Comparison of ENCODE assay signal across 21 cellular contexts in the genomic region with DNA sequence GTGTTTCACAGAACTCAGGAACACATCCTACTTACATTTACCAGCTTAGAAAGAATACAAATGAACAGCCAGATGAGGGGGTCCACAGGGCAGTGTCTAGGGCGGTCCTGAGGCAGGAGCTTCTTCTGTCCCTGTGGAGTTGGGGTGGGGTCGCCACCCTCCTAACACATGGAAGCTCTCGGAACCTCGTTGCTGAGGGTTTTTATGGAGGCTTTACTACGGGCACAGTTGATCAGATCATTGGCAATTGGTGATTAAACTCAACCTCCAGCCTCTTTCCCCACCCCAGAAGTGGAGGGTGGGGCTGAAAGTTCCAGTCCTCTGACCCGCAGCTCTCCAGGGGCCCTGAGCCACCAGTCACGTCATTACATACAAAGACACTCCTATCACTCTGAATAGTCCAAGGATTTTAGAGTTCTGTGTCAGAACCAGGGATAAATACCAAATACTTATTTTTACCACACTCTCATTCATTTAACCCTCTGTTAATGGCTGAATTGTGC.
"Had no signal": no experiment of that assay in that cellular context is flagged by ENCODE, and none has a peak within 500 bp of the region (broad histone marks: within the 10 kb centered on the region; RNA-seq: fewer than 3 reads in every experiment).

No MANE protein-coding gene starts in this region.

- H3K4me1 Mint-ChIP-seq: activated CD4-positive, alpha-beta T cell treated with anti-CD3 and anti-CD28 coated beads, Interleukin-2, amount 10 ng/mL, durations not matched to agents 7 days and 5 days; activated naive CD8-positive, alpha-beta T cell treated with anti-CD3 and anti-CD28 coated beads for 36 hours; stimulated activated naive CD8-positive, alpha-beta T cell treated with anti-CD3 and anti-CD28 coated beads, Interleukin-15, amount 100 ng/mL, for 72 hours had no signal

- H3K36me3 Mint-ChIP-seq: activated naive CD8-positive, alpha-beta T cell treated with anti-CD3 and anti-CD28 coated beads for 36 hours; naive thymus-derived CD4-positive, alpha-beta T cell had no signal

- H3K9me3 Mint-ChIP-seq: activated CD4-positive, alpha-beta T cell treated with anti-CD3 and anti-CD28 coated beads, Interleukin-2, amount 10 ng/mL, durations not matched to agents 7 days and 5 days; activated T-cell treated with anti-CD3 and anti-CD28 coated beads, Interleukin-2, amount 50 U/mL, for 4 hours; stimulated activated naive CD8-positive, alpha-beta T cell treated with anti-CD3 and anti-CD28 coated beads, Interleukin-15, amount 100 ng/mL, for 72 hours; T-helper 2 cell treated with Interferon-gamma antibody and Interleukin-4, amounts not matched to agents 5 μg/mL and 100 μg/mL, for 36 hours had no signal

- H3K27me3 Mint-ChIP-seq: activated CD4-positive, alpha-beta T cell treated with anti-CD3 and anti-CD28 coated beads, Interleukin-2, amount 10 ng/mL, durations not matched to agents 7 days and 5 days; activated naive CD8-positive, alpha-beta T cell treated with anti-CD3 and anti-CD28 coated beads for 36 hours had no signal

- H3K4me3 ChIP-seq: body of pancreas, coronary artery, gastroesophageal sphincter, heart right ventricle, mucosa of descending colon, psoas muscle, right lobe of liver, spleen had no signal

- H3K36me3 ChIP-seq: gastroesophageal sphincter, heart right ventricle, right lobe of liver, spleen had no signal

- H3K27ac Mint-ChIP-seq: activated CD4-positive, alpha-beta T cell treated with anti-CD3 and anti-CD28 coated beads, Interleukin-2, amount 10 ng/mL, durations not matched to agents 7 days and 5 days; activated naive CD8-positive, alpha-beta T cell treated with anti-CD3 and anti-CD28 coated beads for 36 hours; T-helper 2 cell treated with Interferon-gamma antibody and Interleukin-4, amounts not matched to agents 5 μg/mL and 100 μg/mL, for 36 hours had no signal

- DNase-seq: activated CD4-positive, alpha-beta T cell treated with anti-CD3 and anti-CD28 coated beads, Interleukin-2, amount 10 ng/mL, durations not matched to agents 7 days and 5 days; activated CD4-positive, CD25-positive, alpha-beta regulatory T cell; activated gamma-delta T cell treated with Interleukin-2 at 50 U/mL for 16 hours; activated naive CD8-positive, alpha-beta T cell treated with anti-CD3 and anti-CD28 coated beads for 36 hours; activated T-cell treated with anti-CD3 and anti-CD28 coated beads, Interleukin-2, amount 50 U/mL, for 4 hours; amygdala; body of pancreas; central memory CD4-positive, alpha-beta T cell; effector CD4-positive, alpha-beta T cell; heart right ventricle; left colon; mucosa of descending colon; occipital lobe; psoas muscle; right lobe of liver had no signal

- H3K4me3 Mint-ChIP-seq: activated CD4-positive, alpha-beta T cell treated with anti-CD3 and anti-CD28 coated beads, Interleukin-2, amount 10 ng/mL, durations not matched to agents 7 days and 5 days; activated naive CD8-positive, alpha-beta T cell treated with anti-CD3 and anti-CD28 coated beads for 36 hours; activated T-cell treated with anti-CD3 and anti-CD28 coated beads, Interleukin-2, amount 50 U/mL, for 4 hours; naive thymus-derived CD4-positive, alpha-beta T cell; stimulated activated naive CD8-positive, alpha-beta T cell treated with anti-CD3 and anti-CD28 coated beads, Interleukin-15, amount 100 ng/mL, for 72 hours; T-helper 2 cell treated with Interferon-gamma antibody and Interleukin-4, amounts not matched to agents 5 μg/mL and 100 μg/mL, for 36 hours had no signal

- H3K9me3 ChIP-seq: body of pancreas, mucosa of descending colon, psoas muscle, right lobe of liver had no signal

- H3K27ac ChIP-seq: body of pancreas, coronary artery, heart right ventricle, psoas muscle, right lobe of liver had no signal

- H3K27me3 ChIP-seq: body of pancreas, gastroesophageal sphincter, heart right ventricle, right lobe of liver had no signal
